Comparison of ENCODE assay signal across 18 cellular contexts in the genomic region with DNA sequence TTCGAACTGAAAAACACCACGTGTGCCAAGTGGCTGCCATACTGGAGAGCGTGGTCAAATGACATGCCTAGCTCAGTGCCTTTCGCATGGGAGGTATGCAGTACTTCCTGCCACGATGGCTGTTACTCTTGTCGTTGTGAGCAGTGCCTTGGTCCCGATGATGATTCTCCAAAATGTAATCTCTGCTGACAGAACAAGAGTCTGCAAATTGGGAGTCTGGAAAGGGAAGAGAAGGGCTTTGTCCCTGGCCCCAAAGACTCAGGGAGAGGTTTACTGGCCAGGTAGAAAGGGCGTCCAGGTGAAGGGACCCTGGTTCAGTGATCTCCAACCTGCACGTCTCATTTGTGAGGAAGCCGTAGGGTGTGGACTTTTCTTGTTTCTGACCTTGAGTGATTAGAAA.
DNase-seq lines count a peak whose midpoint lies in the region; ATAC-seq and TF ChIP-seq lines count a peak whose summit lies in the region.
"Had no signal": no experiment of that assay in that cellular context is flagged by ENCODE, and none has a peak within 500 bp of the region (broad histone marks: within the 10 kb centered on the region; RNA-seq: fewer than 3 reads in every experiment).

No MANE protein-coding gene starts in this region.

- no peak overlapping the region for H2AFZ ChIP-seq in H9 (ENCODE audit: low read length)

- H3K36me3 ChIP-seq in thyroid gland, result no peaks in the 10 kb centered on the region

- H3K4me3 Mint-ChIP-seq in H9, result no peak overlapping the region
- H3K4me3 Mint-ChIP-seq: B cell; CD4-positive, alpha-beta T cell; CD8-positive, alpha-beta T cell had no signal

- H4K8ac ChIP-seq in H9 (replicated peaks; ENCODE audit: insufficient read length, low read depth, low read length), result no peak overlapping the region

- TF ChIP-seq CTCF in H9 (conservative IDR thresholded peaks at IDR 0.05) (no peak), thyroid gland (IDR thresholded peaks at IDR 0.05) (no peak)

- no peak overlapping the region; a peak in 1 of 7 replicates for H3K27ac Mint-ChIP-seq in H9
- H3K27ac Mint-ChIP-seq: B cell; CD4-positive, alpha-beta T cell; CD8-positive, alpha-beta T cell had no signal

- no peaks in the 10 kb centered on the region; the same call in 1 of the 2 replicates for H3K4me1 ChIP-seq in H9 (ENCODE audit: insufficient read depth, low read length)
- H3K4me1 ChIP-seq in thyroid gland, result peaks cover 20 to 26% of the 10 kb centered on the region in 2 donors
- H3K4me1 ChIP-seq: A549; BLaER1 treated with 17β-estradiol and CSF1 and Interleukin-3, amounts not matched to agents 10 nM and 100 nM had no signal

- intact Hi-C loops in thyroid gland (cut with DNase I), result no loop called here

- no peak overlapping the region for H4K5ac ChIP-seq in H9 (ENCODE audit: insufficient read length, low read depth, low read length)

- DNase-seq in H9, result no peak
- peak; percentile 20 for DNase-seq in ecto neural progenitor cell (ENCODE audit: low spot score)
- no peak for DNase-seq in thyroid gland
- no peak for DNase-seq in erythroblast (lab: John Stamatoyannopoulos, UW)
- DNase-seq: AML-193; Caco-2; Calu3; CD4-positive, alpha-beta T cell; CD8-positive, alpha-beta T cell; DMS79 treated with DMSO at 0.1 percent for 48 hours; GF-D8 had no signal

- H3K9me3 ChIP-seq in H9 (ENCODE audit: control insufficient read depth, low read depth, low read length) (no peaks in the 10 kb centered on the region), thyroid gland (no peaks in the 10 kb centered on the region)
- H3K9me3 ChIP-seq: A549; BLaER1 treated with 17β-estradiol and CSF1 and Interleukin-3, amounts not matched to agents 10 nM and 100 nM; Caco-2 had no signal

- H3K4ac ChIP-seq in H9 (ENCODE audit: low read depth, low read length), result no peak overlapping the region

- H3K27ac ChIP-seq in H9 (ENCODE audit: insufficient read length, low read depth, low read length) (no peak overlapping the region), thyroid gland (peak overlapping the region in 2 of 3 donors; percentile 20 to 43)
- H3K27ac ChIP-seq: 22Rv1; A549; BLaER1 treated with 17β-estradiol and CSF1 and Interleukin-3, amounts not matched to agents 10 nM and 100 nM; C4-2B had no signal

- H3K9ac ChIP-seq in H9 (ENCODE audit: extremely low read depth, insufficient read length, low read length), result no peak overlapping the region
- H3K9ac ChIP-seq: BLaER1 treated with 17β-estradiol and CSF1 and Interleukin-3, amounts not matched to agents 10 nM and 100 nM had no signal

- no peak overlapping the region for H3K4me3 ChIP-seq in thyroid gland (replicated peaks in 1 of 3)
- H3K4me3 ChIP-seq: A549; BLaER1 treated with 17β-estradiol and CSF1 and Interleukin-3, amounts not matched to agents 10 nM and 100 nM; GM12878 had no signal

- H4K20me1 ChIP-seq in H9 (ENCODE audit: control insufficient read depth, insufficient read depth, insufficient read length), result no peaks in the 10 kb centered on the region
- H4K20me1 ChIP-seq: BLaER1 treated with 17β-estradiol and CSF1 and Interleukin-3, amounts not matched to agents 10 nM and 100 nM had no signal

- H3K9me3 Mint-ChIP-seq in H9, result no peaks in the 10 kb centered on the region
- H3K9me3 Mint-ChIP-seq: CD4-positive, alpha-beta T cell; CD8-positive, alpha-beta T cell had no signal

- no peak overlapping the region for H2BK5ac ChIP-seq in H9 (ENCODE audit: insufficient read length, low read length)

- no peak overlapping the region for H4K91ac ChIP-seq in H9 (ENCODE audit: insufficient read length, low read depth, low read length)

- H2BK12ac ChIP-seq in H9 (ENCODE audit: insufficient read length, low read depth, low read length), result no peak overlapping the region

- H3K14ac ChIP-seq in H9 (ENCODE audit: insufficient read depth, low read length), result no peak overlapping the region

- H3T11ph ChIP-seq in H9 (ENCODE audit: low read length), result no peak overlapping the region

- WGBS in H9 (ENCODE audit: extremely low coverage, insufficient read length, low lambda C conversion rate), result no CpG with 5 or more reads among the region's 10 CpGs
- WGBS in thyroid gland, 2 donors, result 97% methylated on average over 10 of the region's 10 CpGs

- no peak overlapping the region for H2BK15ac ChIP-seq in H9 (ENCODE audit: low read depth, low read length)

- H3K56ac ChIP-seq in H9 (ENCODE audit: insufficient read length, low read depth, low read length), result no peak overlapping the region

- TF ChIP-seq POLR2A in thyroid gland (IDR thresholded peaks at IDR 0.05) (no peak), erythroblast (IDR thresholded peaks at IDR 0.05; ENCODE audit: low read length) (no peak)

- peaks cover 4 to 8% of the 10 kb centered on the region in 2 experiments; a peak in 2 of 4 replicates for H3K4me1 Mint-ChIP-seq in H9
- H3K4me1 Mint-ChIP-seq: B cell had no signal

- no peaks in the 10 kb centered on the region for H3K79me1 ChIP-seq in H9 (ENCODE audit: insufficient read depth, low read depth, low read length, poor library complexity, severe bottlenecking)

- no peaks in the 10 kb centered on the region for H3K27me3 ChIP-seq in H9 (ENCODE audit: insufficient read depth, low read length)
- no peaks in the 10 kb centered on the region for H3K27me3 ChIP-seq in thyroid gland
- H3K27me3 ChIP-seq: BLaER1 treated with 17β-estradiol and CSF1 and Interleukin-3, amounts not matched to agents 10 nM and 100 nM had no signal

- no peak overlapping the region for H3K4me2 ChIP-seq in H9 (ENCODE audit: insufficient read depth, insufficient read length, low read length)
- H3K4me2 ChIP-seq: A549; BLaER1 treated with 17β-estradiol and CSF1 and Interleukin-3, amounts not matched to agents 10 nM and 100 nM had no signal

- H2BK120ac ChIP-seq in H9 (ENCODE audit: low read depth, low read length, poor library complexity, severe bottlenecking), result no peak overlapping the region

- ATAC-seq in GM19035 (IDR thresholded peaks at IDR 0.05; ENCODE audit: unreplicated experiment), result no peak
- ATAC-seq: A549; CD8-positive, alpha-beta T cell; GM12878 had no signal

- H3K79me2 ChIP-seq in H9 (ENCODE audit: insufficient read depth, low read length), result no peaks in the 10 kb centered on the region

- H3K23me2 ChIP-seq in H9 (ENCODE audit: insufficient read length, low read depth, low read length, poor library complexity, severe bottlenecking), result no peaks in the 10 kb centered on the region

- no peaks in the 10 kb centered on the region for H3K36me3 Mint-ChIP-seq in H9 (ENCODE audit: insufficient read depth in 1 of 3, low read depth in 3 of 3)

- H2AK5ac ChIP-seq in H9 (ENCODE audit: insufficient read length, low read length), result peak overlapping the region; percentile 45

- no peak overlapping the region for H2BK20ac ChIP-seq in H9 (ENCODE audit: low read depth, low read length, poor library complexity, severe bottlenecking)

- H3K23ac ChIP-seq in H9 (ENCODE audit: insufficient read length, low read depth, low read length), result no peak overlapping the region

- no peaks in the 10 kb centered on the region for H3K27me3 Mint-ChIP-seq in H9 (ENCODE audit: low read depth)
- H3K27me3 Mint-ChIP-seq: B cell; CD4-positive, alpha-beta T cell had no signal

- no peak overlapping the region for H3K18ac ChIP-seq in H9 (ENCODE audit: insufficient read length, low read depth, low read length)
